In the genomic region with DNA sequence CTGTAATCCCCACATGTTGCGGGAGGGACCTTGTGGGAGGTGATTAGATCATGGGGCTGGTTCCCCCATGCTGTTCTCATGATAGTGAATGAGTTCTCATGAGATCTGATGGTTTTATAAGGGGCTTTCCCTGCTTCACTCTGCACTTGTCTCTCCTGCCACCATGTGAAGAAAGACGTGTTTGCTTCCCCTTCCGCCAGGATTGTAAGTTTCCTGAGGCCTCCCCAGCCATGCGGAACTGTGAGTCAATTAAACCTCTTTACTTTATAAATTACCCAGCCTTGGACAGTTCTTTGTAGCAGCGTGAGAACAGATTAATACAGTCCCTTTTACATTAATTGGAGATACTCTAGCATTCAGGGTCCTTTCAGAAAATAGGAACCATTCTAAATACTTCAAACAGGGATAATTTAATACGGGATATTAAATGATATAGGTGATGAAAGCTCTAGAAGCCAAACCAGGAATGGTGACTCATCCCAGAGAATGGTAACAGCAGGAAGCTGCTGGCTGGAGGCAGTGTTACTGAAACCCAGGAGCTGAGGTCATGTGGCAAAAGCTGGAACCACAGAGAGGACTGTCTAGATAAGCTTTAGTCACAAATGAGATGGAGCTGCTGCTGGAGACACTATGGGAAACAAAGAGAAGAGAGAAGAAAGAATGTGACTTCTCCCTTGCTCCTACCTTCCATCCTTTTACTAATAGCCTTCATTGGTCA, we compare ENCODE assay signal across 10 cellular contexts. TPM values are rescaled to one million over a fixed set of nuclear protein-coding genes. Genes with fewer than 3 reads are reported as not detected.
A peak's percentile ranks its signal among the peaks of the same experiment; 100 is the strongest.
DNase-seq lines count a peak whose midpoint lies in the region; ATAC-seq and TF ChIP-seq lines count a peak whose summit lies in the region.
"Had no signal": no experiment of that assay in that cellular context is flagged by ENCODE, and none has a peak within 500 bp of the region (broad histone marks: within the 10 kb centered on the region; RNA-seq: fewer than 3 reads in every experiment).

No MANE protein-coding gene starts in this region.

- H3K27me3 ChIP-seq in brain microvascular endothelial cell (replicated peaks) = no peaks in the 10 kb centered on the region

- H3K27ac ChIP-seq in brain microvascular endothelial cell = peak overlapping the region; percentile 28

- TF ChIP-seq CTCF in brain microvascular endothelial cell (IDR thresholded peaks at IDR 0.05; ENCODE audit: low read depth, low read length, missing control alignments) = no peak

- no peak overlapping the region for H3K4me3 Mint-ChIP-seq in naive thymus-derived CD8-positive, alpha-beta T cell
- H3K4me3 Mint-ChIP-seq: activated B cell treated with CpG ODN at 0.5 μM for 24 hours had no signal

- no peak overlapping the region for H3K4me3 ChIP-seq in brain microvascular endothelial cell (ENCODE audit: low read depth, low read length)

- in situ Hi-C loops in brain microvascular endothelial cell (cut with HindIII; ENCODE audit: low pct_ligation_motif_present, low sequenced_read_pairs) = no loop called here

- H3K36me3 Mint-ChIP-seq in naive thymus-derived CD8-positive, alpha-beta T cell = peaks cover 3 to 15% (median 4%) of the 10 kb centered on the region in 3 donors

- peak; percentile 40 for ATAC-seq in left colon
- no peak for ATAC-seq in HG02973 (IDR thresholded peaks at IDR 0.05; ENCODE audit: unreplicated experiment)
- ATAC-seq in naive thymus-derived CD8-positive, alpha-beta T cell = no peak
- ATAC-seq in sciatic nerve = no peak

- peak; percentile 12 for DNase-seq in CMK (ENCODE audit: low read depth)
- DNase-seq in LHCN-M2 (ENCODE audit: low read depth) = peak; percentile 94
- peak; percentile 95 for DNase-seq in brain microvascular endothelial cell
- no peak for DNase-seq in left colon
- no peak for DNase-seq in naive thymus-derived CD8-positive, alpha-beta T cell
- DNase-seq in sciatic nerve (ENCODE audit: low spot score) = no peak
- no peak for DNase-seq in NCI-H774 (lab: John Stamatoyannopoulos, UW)
- DNase-seq: activated B cell treated with CpG ODN at 0.5 μM for 24 hours; stimulated activated CD4-positive, alpha-beta T cell treated with anti-CD3 and anti-CD28 coated beads, Interleukin-1b, Interleukin-23, amount 100 ng/mL, for 48 hours had no signal

- H3K27me3 Mint-ChIP-seq in naive thymus-derived CD8-positive, alpha-beta T cell = no peaks in the 10 kb centered on the region
- H3K27me3 Mint-ChIP-seq: activated B cell treated with CpG ODN at 0.5 μM for 24 hours had no signal

- POLR2A ChIA-PET in naive thymus-derived CD8-positive, alpha-beta T cell (lab: Charles Lee) = no interaction called here

- no peak overlapping the region for H3K27ac Mint-ChIP-seq in naive thymus-derived CD8-positive, alpha-beta T cell
- H3K27ac Mint-ChIP-seq: activated B cell treated with CpG ODN at 0.5 μM for 24 hours had no signal

- H3K4me1 Mint-ChIP-seq in naive thymus-derived CD8-positive, alpha-beta T cell = no peaks in the 10 kb centered on the region
- H3K4me1 Mint-ChIP-seq: activated B cell treated with CpG ODN at 0.5 μM for 24 hours had no signal

- intact Hi-C loops in left colon (cut with DNase I, micrococcal nuclease) (no loop called here), sciatic nerve (cut with DNase I) (no loop called here)

- peaks cover 0 to 10% (median 2%) of the 10 kb centered on the region in 9 donors for H3K9me3 Mint-ChIP-seq in naive thymus-derived CD8-positive, alpha-beta T cell

- H3K36me3 ChIP-seq in brain microvascular endothelial cell (replicated peaks) = no peaks in the 10 kb centered on the region

RNA-seq across cellular contexts. Expression of a gene that starts 57.3 kb away (rescaled TPM):
- 18.6 and 25.8 TPM in 2 replicates for total RNA-seq in LHCN-M2 (2014; rRNA removed)
- polyA plus RNA-seq in LHCN-M2 (2012) = 3.1 TPM
- total RNA-seq in left colon = 1 to 10 TPM; 6.4 to 7.8 TPM
- total RNA-seq in naive thymus-derived CD8-positive, alpha-beta T cell = 1 to 10 TPM; 6.6 to 7.1 TPM
- 1 to 10 TPM; 2.1 to 4.3 (median 2.6) TPM for polyA plus RNA-seq in naive thymus-derived CD8-positive, alpha-beta T cell
- 7.4 TPM for total RNA-seq in sciatic nerve

RNA-seq across cellular contexts. Expression of a gene that starts 57.4 kb away (rescaled TPM):
- total RNA-seq in LHCN-M2 (2014; rRNA removed) (18.1 and 23.9 TPM in 2 replicates), left colon (10 to 100 TPM; 13.2 to 15.2 TPM), sciatic nerve (19.1 TPM)
- polyA plus RNA-seq in LHCN-M2 (2012) = 17.2 TPM
- total RNA-seq in naive thymus-derived CD8-positive, alpha-beta T cell = 10 to 100 TPM; 20.3 to 22.0 TPM
- 10 to 100 TPM; 19.4 to 35.8 (median 30.4) TPM for polyA plus RNA-seq in naive thymus-derived CD8-positive, alpha-beta T cell

Comparison
In these comparisons a context has a peak if more than half of its experiments do, and no peak if none do; other contexts are left out.
1. DNase-seq: peak in CMK (single experiment), LHCN-M2 (single experiment) and brain microvascular endothelial cell (single experiment); none in left colon (0 of 2), naive thymus-derived CD8-positive, alpha-beta T cell (0 of 10), sciatic nerve (single experiment) and NCI-H774 (single experiment).